In the genomic region with DNA sequence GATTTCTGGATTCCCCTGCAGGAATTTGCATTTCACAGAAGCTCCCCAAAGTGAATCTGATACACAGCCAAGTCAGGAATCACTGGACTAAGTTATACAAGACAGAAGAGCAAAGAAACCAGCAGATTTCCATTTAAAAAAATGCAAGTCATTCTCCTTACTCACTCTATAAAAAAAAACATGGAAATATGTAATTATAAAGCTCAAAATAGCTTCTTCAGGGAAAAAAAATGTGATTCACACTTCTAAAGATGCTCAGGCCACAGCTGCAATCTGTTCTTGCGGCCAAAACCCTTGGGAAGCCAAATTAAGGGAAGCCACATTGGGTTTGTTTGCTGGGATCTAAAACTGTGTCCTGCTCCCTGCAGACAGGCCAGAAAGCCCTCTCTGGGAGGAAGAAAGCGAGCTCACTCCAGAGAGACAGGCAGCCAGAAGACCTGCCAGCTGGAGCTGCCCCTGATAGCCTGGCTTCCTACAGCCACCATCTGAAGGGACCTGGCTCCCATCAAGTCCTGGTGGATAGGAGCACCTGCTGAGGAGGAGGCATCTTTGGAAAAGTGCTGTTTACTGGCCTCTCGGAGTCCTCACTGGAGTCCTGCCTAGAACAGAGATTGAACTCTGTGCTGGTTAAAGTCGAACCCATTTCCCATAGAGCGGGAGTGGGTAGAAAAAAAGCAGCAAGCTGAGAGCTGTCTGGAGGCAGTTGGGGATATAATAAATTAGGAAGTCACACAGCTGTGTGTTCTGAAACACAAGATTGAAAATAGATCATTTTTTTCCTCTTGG, we compare ENCODE assay signal across 11 cellular contexts.
DNase-seq lines count a peak whose midpoint lies in the region; ATAC-seq, FAIRE-seq and TF ChIP-seq lines count a peak whose summit lies in the region.
"Had no signal": no experiment of that assay in that cellular context is flagged by ENCODE, and none has a peak within 500 bp of the region (broad histone marks: within the 10 kb centered on the region; RNA-seq: fewer than 3 reads in every experiment).

No MANE protein-coding gene starts in this region.

- no peaks in the 10 kb centered on the region for H3K27me3 ChIP-seq in DND-41 (ENCODE audit: insufficient read depth, low read length, poor library complexity)

- no peak for FAIRE-seq in frontal cortex (lab: Jason Lieb, UNC)
- FAIRE-seq: H54 had no signal

- H3K4me3 ChIP-seq in DND-41 (ENCODE audit: low read depth in 1 of 2, low read length in 2 of 2): no peak overlapping the region
- no peak overlapping the region for H3K4me3 ChIP-seq in astrocyte of the cerebellum (ENCODE audit: low read depth, low read length)
- H3K4me3 ChIP-seq in skeletal muscle cell (ENCODE audit: low read depth, low read length): no peak overlapping the region

- no peaks in the 10 kb centered on the region for H4K20me1 ChIP-seq in DND-41 (ENCODE audit: insufficient read depth, low read length)

- H2AFZ ChIP-seq in DND-41 (ENCODE audit: low read depth, low read length): no peak overlapping the region

- no peak for ATAC-seq in DND-41 (ENCODE audit: insufficient read depth, low read depth)
- ATAC-seq in Right ventricle myocardium superior (ENCODE audit: poor library complexity): peak; percentile 86

- H3K27ac ChIP-seq in DND-41 (ENCODE audit: low read length): 0 out of 2 replicates have a peak overlapping the region, but pooled peaks have one; percentile 16

- no peak overlapping the region for H3K27ac Mint-ChIP-seq in type B pancreatic cell

- 0 out of 2 replicates have a peak, but pooled peaks cover 4% of the 10 kb centered on the region for H3K36me3 ChIP-seq in DND-41 (ENCODE audit: insufficient read depth, low read length)

- no peaks in the 10 kb centered on the region for H3K79me2 ChIP-seq in DND-41 (ENCODE audit: insufficient read depth, low read length)

- H3K4me3 Mint-ChIP-seq in type B pancreatic cell: no peak overlapping the region

- intact Hi-C loops in Right ventricle myocardium superior (cut with DNase I): no loop called here

- no peaks in the 10 kb centered on the region for H3K9me3 ChIP-seq in DND-41 (ENCODE audit: insufficient read depth, low read length, severe bottlenecking)

- no peak for TF ChIP-seq CTCF in DND-41 (IDR thresholded peaks at IDR 0.05; ENCODE audit: borderline replicate concordance, extremely low read depth, low read length, poor library complexity, severe bottlenecking)
- no peak for TF ChIP-seq CTCF in astrocyte of the cerebellum (IDR thresholded peaks at IDR 0.05; ENCODE audit: low read depth, low read length, missing control alignments)
- no peak for TF ChIP-seq CTCF in type B pancreatic cell (conservative IDR thresholded peaks at IDR 0.05)

- no peaks in the 10 kb centered on the region for H3K4me1 ChIP-seq in DND-41 (ENCODE audit: insufficient read depth, low read length)

- H3K4me2 ChIP-seq in DND-41 (ENCODE audit: insufficient read depth, low read length): no peak overlapping the region

- no peaks in the 10 kb centered on the region for H3K9me3 Mint-ChIP-seq in type B pancreatic cell

- H3K9ac ChIP-seq in DND-41 (ENCODE audit: low read depth, low read length): no peak overlapping the region

- H3K27me3 Mint-ChIP-seq in type B pancreatic cell: no peaks in the 10 kb centered on the region

- DNase-seq in DND-41 (no peak), astrocyte of the cerebellum (ENCODE audit: low read depth) (peak; percentile 68), Right ventricle myocardium superior (peak; percentile 49), skeletal muscle cell (ENCODE audit: low read depth) (peak; percentile 15), frontal cortex (ENCODE audit: low spot score in 2 of 2) (no peak), iPS-NIHi7 (ENCODE audit: extremely low spot score) (no peak), type B pancreatic cell (ENCODE audit: extremely low spot score, unreplicated experiment) (no peak)
- DNase-seq in central memory CD4-positive, alpha-beta T cell: no peak
- DNase-seq: dermis blood vessel endothelial cell, NCI-H1092 had no signal

- H3K4me1 Mint-ChIP-seq in type B pancreatic cell (ENCODE audit: unreplicated experiment): no peaks in the 10 kb centered on the region

- in situ Hi-C loops in astrocyte of the cerebellum (cut with HindIII; ENCODE audit: low sequenced_read_pairs): no loop called here

- H3K36me3 Mint-ChIP-seq in type B pancreatic cell: no peaks in the 10 kb centered on the region

Comparison
In these comparisons a context has a peak if more than half of its experiments do, and no peak if none do; other contexts are left out.
1. DNase-seq: peak in astrocyte of the cerebellum (single experiment), Right ventricle myocardium superior (single experiment) and skeletal muscle cell (single experiment); none in DND-41 (single experiment), frontal cortex (0 of 2), iPS-NIHi7 (single experiment), central memory CD4-positive, alpha-beta T cell (single experiment) and type B pancreatic cell (single experiment).